Comparison of ENCODE assay signal across 8 cellular contexts in genomic region chr1:235367000-235367908, GRCh38. TPM values are rescaled to one million over a fixed set of nuclear protein-coding genes. Genes with fewer than 3 reads are reported as not detected.
DNase-seq lines count a peak whose midpoint lies in the region; ATAC-seq and TF ChIP-seq lines count a peak whose summit lies in the region.

Gene TBCE, plus strand, starts transcription at chr1:235367427. Its CDS starts 12,623 bp downstream, at chr1:235380050.

- peak within 1 kb of the TSS; percentile 96 for H3K4me3 ChIP-seq in AG10803 (ENCODE audit: low read length)

- peak; percentile 22 for TF ChIP-seq CTCF in AG10803 (conservative IDR thresholded peaks at IDR 0.05; ENCODE audit: low read length)

- ATAC-seq in GM19035 (IDR thresholded peaks at IDR 0.05; ENCODE audit: unreplicated experiment) (peak; percentile 100), HG03354 (IDR thresholded peaks at IDR 0.05; ENCODE audit: poor library complexity, severe bottlenecking, unreplicated experiment) (peak; percentile 100)

- DNase-seq in AG10803 (ENCODE audit: low read depth) (peak; percentile 95), NCI-H446 treated with DMSO at 0.1 percent for 48 hours (lab: John Stamatoyannopoulos, UW) (peak; percentile 93), cerebellum (ENCODE audit: low spot score) (peak; percentile 99), islet precursor cell (peak; percentile 100)
- peak; percentile 63 for DNase-seq in activated CD4-positive, alpha-beta T cell treated with anti-CD3 and anti-CD28 coated beads for 1 hour
- DNase-seq in stimulated activated CD4-positive, alpha-beta T cell treated with anti-CD3 and anti-CD28 coated beads, Interleukin-12 subunit alpha, Interleukin-12 subunit beta, amount 100 ng/mL, for 48 hours (ENCODE audit: low read depth in 2 of 3, low spot score in 1 of 3), result peak; percentile 81 to 88 (median 84)

RNA-seq across cellular contexts. Expression of gene TBCE, which starts in this region (rescaled TPM):
- 39.1 TPM for total RNA-seq in cerebellum

Comparison
In these comparisons a context has a peak if more than half of its experiments do, and no peak if none do; other contexts are left out.
1. Peak in every context shown above with its lines: DNase-seq, ATAC-seq and H3K4me3 ChIP-seq.